ENCODE assay signal across 8 cellular contexts in genomic region chr19:47296036-47296435, GRCh38. TPM values are rescaled to one million over a fixed set of nuclear protein-coding genes. Genes with fewer than 3 reads are reported as not detected.
DNase-seq lines count a peak whose midpoint lies in the region; ATAC-seq and TF ChIP-seq lines count a peak whose summit lies in the region.

No MANE protein-coding gene starts in this region.

- DNase-seq in BJ (ENCODE audit: low read depth), result no peak
- DNase-seq in HFF-Myc (ENCODE audit: extremely low read depth, low read depth), result no peak
- peak; percentile 75 for DNase-seq in NCI-H510A treated with DMSO at 0.1 percent for 48 hours (lab: John Stamatoyannopoulos, UW)
- DNase-seq in activated CD4-positive, alpha-beta T cell treated with anti-CD3 and anti-CD28 coated beads for 4 hours, result peak; percentile 83 to 90
- DNase-seq in chondrocyte (ENCODE audit: low spot score), result no peak
- DNase-seq in left lung, result peak in 1 of 2 donors; percentile 73
- peak; percentile 32 to 60 (median 47) for DNase-seq in stimulated activated CD4-positive, alpha-beta T cell treated with anti-CD3 and anti-CD28 coated beads, TNF-alpha, amount 100 ng/mL, for 1 hour (ENCODE audit: low read depth in 3 of 3, low spot score in 1 of 3)

- H3K27ac Mint-ChIP-seq in chondrocyte (ENCODE audit: unreplicated experiment), result no peak overlapping the region

- H3K27me3 ChIP-seq in BJ (ENCODE audit: control insufficient read depth, insufficient read depth, low read length), result no peaks in the 10 kb centered on the region
- H3K27me3 ChIP-seq in left lung, result no peaks in the 10 kb centered on the region

- H3K4me3 Mint-ChIP-seq in chondrocyte (ENCODE audit: unreplicated experiment), result no peak overlapping the region

- peaks cover 0 to 4% of the 10 kb centered on the region in 2 donors for H3K4me1 ChIP-seq in left lung

- intact Hi-C loops in left lung (cut with DNase I), result loop anchor here in 1 of 2 donors (10.0 kb wide), 1 partner anchor 409 kb away; no protein-coding TSS in a partner anchor

- H3K36me3 ChIP-seq in BJ (ENCODE audit: control insufficient read depth, insufficient read depth, low read length) (no peaks in the 10 kb centered on the region), left lung (no peaks in the 10 kb centered on the region)

- no peaks in the 10 kb centered on the region for H3K4me1 Mint-ChIP-seq in chondrocyte (ENCODE audit: low read depth)

- CTCF ChIA-PET in BJ (lab: Yijun Ruan, JAX), result interaction anchor here (0.7 to 8.1 kb wide), 19 partner anchors 10 to 412 kb away, joined by 3 to 93 read pairs (median 4); partner anchors contain the start of genes DHX34 and INAFM1

- H3K27ac ChIP-seq in left lung, result no peak overlapping the region

- ATAC-seq in left lung (peak; percentile 97), HG03460 (IDR thresholded peaks at IDR 0.05; ENCODE audit: unreplicated experiment) (no peak)

- H3K9me3 ChIP-seq in left lung, result no peaks in the 10 kb centered on the region

- TF ChIP-seq CTCF in BJ (IDR thresholded peaks at IDR 0.05; ENCODE audit: insufficient read depth, low read depth, low read length) (peak; percentile 75), HFF-Myc (IDR thresholded peaks at IDR 0.05; ENCODE audit: low read depth, low read length, missing control alignments) (peak; percentile 67), chondrocyte (IDR thresholded peaks at IDR 0.05) (peak; percentile 87), left lung (IDR thresholded peaks at IDR 0.05) (peak; percentile 75 to 86)

- peaks cover 4% of the 10 kb centered on the region for H3K36me3 Mint-ChIP-seq in chondrocyte (ENCODE audit: low read depth)

- H3K4me3 ChIP-seq in BJ (ENCODE audit: low read depth, low read length), result no peak overlapping the region
- H3K4me3 ChIP-seq in HFF-Myc (replicated peaks; ENCODE audit: low read depth, low read length), result no peak overlapping the region
- H3K4me3 ChIP-seq in left lung, result no peak overlapping the region

- POLR2A ChIA-PET in BJ (lab: Charles Lee), result no interaction called here

- H3K9me3 Mint-ChIP-seq in chondrocyte (ENCODE audit: low read depth), result no peaks in the 10 kb centered on the region

- no peaks in the 10 kb centered on the region for H3K27me3 Mint-ChIP-seq in chondrocyte (ENCODE audit: low read depth)

RNA-seq across cellular contexts. Expression of gene C5AR1, which starts 13.6 kb away (rescaled TPM):
- 0.42 TPM in 2 replicates for polyA plus RNA-seq in BJ (2011; rRNA removed)
- polyA minus RNA-seq in BJ (2011; rRNA and poly(A)+ RNA removed), result 0.81 TPM in 1 of 2 replicates, not detected in the other
- total RNA-seq in chondrocyte, result 2.9 to 4.3 TPM (median 3.7 TPM) in 3 replicates
- 100 to 1,000 TPM in 1 of 2 donors, 10 to 100 TPM in 1; 28.3 to 110 TPM for total RNA-seq in left lung

RNA-seq across cellular contexts. Expression of gene INAFM1, which starts 21.4 kb away (rescaled TPM):
- 2.2 and 2.9 TPM in 2 replicates for polyA plus RNA-seq in BJ (2011; rRNA removed)
- polyA minus RNA-seq in BJ (2011; rRNA and poly(A)+ RNA removed), result 1.00 and 1.8 TPM in 2 replicates
- total RNA-seq in chondrocyte (25.6 to 31.1 TPM (median 28.8 TPM) in 3 replicates), left lung (10 to 100 TPM; 22.1 to 22.2 TPM)

RNA-seq across cellular contexts. Expression of gene C5AR2, which starts 35.9 kb away (rescaled TPM):
- 0.01 TPM in 1 of 2 replicates, not detected in the other for polyA plus RNA-seq in BJ (2011; rRNA removed)
- polyA minus RNA-seq in BJ (2011; rRNA and poly(A)+ RNA removed), result not detected in 2 replicates
- 0.07 to 0.34 TPM in 2 of 3 replicates, not detected in the other for total RNA-seq in chondrocyte
- 10 to 100 TPM in 1 of 2 donors, 1 to 10 TPM in 1; 3.4 to 11.2 TPM for total RNA-seq in left lung

RNA-seq across cellular contexts. Expression of gene CCDC9, which starts 39.7 kb away (rescaled TPM):
- 4.1 and 5.5 TPM in 2 replicates for polyA plus RNA-seq in BJ (2011; rRNA removed)
- 3.6 and 4.8 TPM in 2 replicates for polyA minus RNA-seq in BJ (2011; rRNA and poly(A)+ RNA removed)
- 41.3 to 62.4 TPM (median 59.4 TPM) in 3 replicates for total RNA-seq in chondrocyte
- total RNA-seq in left lung, result 10 to 100 TPM; 28.2 to 28.9 TPM

RNA-seq across cellular contexts. Expression of gene DHX34, which starts 53.1 kb away (rescaled TPM):
- polyA plus RNA-seq in BJ (2011; rRNA removed), result 4.1 and 6.4 TPM in 2 replicates
- polyA minus RNA-seq in BJ (2011; rRNA and poly(A)+ RNA removed), result 7.2 and 8.2 TPM in 2 replicates
- total RNA-seq in chondrocyte (13.5 to 15.6 TPM (median 15.2 TPM) in 3 replicates), left lung (10 to 100 TPM in 1 of 2 donors, 1 to 10 TPM in 1; 9.4 to 18.2 TPM)

Comparison
In these comparisons a context has a peak if more than half of its experiments do, and no peak if none do; other contexts are left out.
1. DNase-seq: peak in NCI-H510A treated with DMSO at 0.1 percent for 48 hours (single experiment), activated CD4-positive, alpha-beta T cell treated with anti-CD3 and anti-CD28 coated beads for 4 hours (2 of 2) and stimulated activated CD4-positive, alpha-beta T cell treated with anti-CD3 and anti-CD28 coated beads, TNF-alpha, amount 100 ng/mL, for 1 hour (3 of 3); none in BJ (single experiment), HFF-Myc (single experiment) and chondrocyte (single experiment).
2. Peak in every context shown above with its lines, with median percentiles within 50 percentile points of each other: CTCF ChIP-seq.